In the genomic region with DNA sequence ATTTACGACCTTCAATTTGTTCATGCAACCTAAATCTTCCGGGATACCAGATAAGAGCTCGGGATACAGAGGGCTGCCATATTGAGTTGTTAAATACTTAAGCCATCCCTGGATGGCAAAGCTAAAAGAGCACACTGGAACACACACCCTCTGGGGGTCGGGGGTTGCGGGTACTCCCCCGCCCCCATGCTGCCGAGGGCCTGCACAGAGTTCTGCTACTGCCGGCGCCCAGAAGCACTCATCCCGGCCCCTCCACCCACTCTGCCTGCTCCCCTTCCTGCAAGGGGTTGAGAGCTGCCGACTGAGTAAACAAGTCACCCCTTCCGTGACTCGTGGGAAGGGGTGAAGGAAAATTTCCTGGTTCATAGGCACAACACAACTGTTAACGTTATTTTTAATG, we compare ENCODE assay signal across 6 cellular contexts. TPM values are rescaled to one million over a fixed set of nuclear protein-coding genes. Genes with fewer than 3 reads are reported as not detected.
"Had no signal": no experiment of that assay in that cellular context is flagged by ENCODE, and none has a peak within 500 bp of the region (broad histone marks: within the 10 kb centered on the region; RNA-seq: fewer than 3 reads in every experiment).

No MANE protein-coding gene starts in this region.

- H2AFZ ChIP-seq: GM23338 had no signal

- DNase-seq: H9, HCEC 1CT, IMR-90 had no signal

- H3K27ac Mint-ChIP-seq: GM23338, H9 had no signal

- H3K4me1 Mint-ChIP-seq: GM23338, H9 had no signal

- H3K4me2 ChIP-seq: GM23338 had no signal

- H3K9me3 Mint-ChIP-seq: H9 had no signal

- H3K4me3 Mint-ChIP-seq: GM23338, H9 had no signal

- H3K4me3 ChIP-seq: GM23338 had no signal

- ATAC-seq: GM23338 had no signal

RNA-seq across cellular contexts. Expression of a gene that starts 9.3 kb away (rescaled TPM):
- total RNA-seq: GM23338, H1, H9, HT-29, IMR-90 had no signal
- polyA plus RNA-seq: GM23338, H1, IMR-90 had no signal
